8 cellular contexts compared by ENCODE assay signal in the genomic region with DNA sequence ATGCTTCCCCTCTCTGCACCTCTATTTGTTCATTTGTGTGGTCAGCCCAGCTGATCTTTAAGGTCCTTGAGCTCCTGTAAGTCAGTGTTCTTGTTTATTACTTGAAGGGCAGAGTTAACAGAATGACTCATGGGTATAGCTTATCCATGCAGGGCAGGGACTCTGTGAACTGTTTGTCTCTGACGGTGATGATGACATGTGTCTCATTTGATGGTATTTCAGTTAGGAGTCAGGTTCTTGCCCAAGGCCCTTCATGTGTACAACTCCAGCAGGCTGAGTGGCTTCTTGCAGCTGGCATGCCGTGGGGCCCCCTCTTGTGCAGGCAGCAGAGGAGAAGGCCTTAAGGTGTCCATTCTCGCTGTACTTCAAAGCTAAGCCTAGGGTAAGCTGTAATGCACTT.
DNase-seq lines count a peak whose midpoint lies in the region; ATAC-seq and TF ChIP-seq lines count a peak whose summit lies in the region.

No MANE protein-coding gene starts in this region.

- CTCF ChIA-PET in RWPE1 (lab: Yijun Ruan, JAX): no interaction called here

- peak; percentile 34 for DNase-seq in Daoy (ENCODE audit: low read depth)
- DNase-seq in RWPE1 (ENCODE audit: low spot score): peak; percentile 67
- peak; percentile 74 for DNase-seq in fibroblast of the aortic adventitia (ENCODE audit: low read depth)
- peak; percentile 66 for DNase-seq in non-pigmented ciliary epithelial cell (ENCODE audit: low read depth)
- no peak for DNase-seq in stimulated activated CD8-positive, alpha-beta memory T cell treated with anti-CD3 and anti-CD28 coated beads, Interleukin-4, amount 100 ng/mL, for 48 hours
- DNase-seq in GF-D8 (lab: John Stamatoyannopoulos, UW): no peak

- POLR2A ChIA-PET in RWPE1 (lab: Yijun Ruan, JAX; ENCODE audit: low non-redundant PET): no interaction called here

- peak overlapping the region; percentile 56 for H3K27ac ChIP-seq in RWPE1

- ATAC-seq in HG03039 (IDR thresholded peaks at IDR 0.05; ENCODE audit: unreplicated experiment): no peak
- no peak for ATAC-seq in HG02938 (IDR thresholded peaks at IDR 0.05; ENCODE audit: unreplicated experiment)

- no peak overlapping the region for H3K4me3 ChIP-seq in fibroblast of the aortic adventitia (ENCODE audit: low read depth, low read length)

- TF ChIP-seq CTCF in RWPE1 (conservative IDR thresholded peaks at IDR 0.05; ENCODE audit: low read depth) (no peak), fibroblast of the aortic adventitia (IDR thresholded peaks at IDR 0.05; ENCODE audit: insufficient read depth, low read length) (no peak)

Comparison
In these comparisons a context has a peak if more than half of its experiments do, and no peak if none do; other contexts are left out.
1. DNase-seq: peak in Daoy (single experiment), RWPE1 (single experiment), fibroblast of the aortic adventitia (single experiment) and non-pigmented ciliary epithelial cell (single experiment); none in stimulated activated CD8-positive, alpha-beta memory T cell treated with anti-CD3 and anti-CD28 coated beads, Interleukin-4, amount 100 ng/mL, for 48 hours (single experiment) and GF-D8 (single experiment).